ENCODE assay signal across 20 cellular contexts in the genomic region with DNA sequence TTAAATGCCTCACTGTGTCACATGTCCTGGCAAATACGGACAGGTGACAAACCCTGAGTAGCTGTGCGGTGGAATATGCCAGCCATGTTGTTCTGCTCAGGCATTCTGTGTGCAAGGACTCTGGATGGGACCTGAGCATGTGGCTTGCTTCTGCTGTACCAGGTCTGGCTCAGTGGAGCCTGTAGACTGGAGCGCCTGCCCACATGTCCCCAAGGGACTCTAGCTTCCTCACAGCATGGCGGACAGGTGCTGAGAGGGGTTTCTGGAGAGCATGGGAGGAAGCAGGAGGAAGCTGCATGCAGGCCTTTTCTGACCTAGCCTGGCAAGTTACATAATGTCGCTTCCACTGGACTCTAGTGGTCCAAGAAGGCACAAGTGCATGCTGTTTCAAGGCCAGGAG.
DNase-seq lines count a peak whose midpoint lies in the region; ATAC-seq and TF ChIP-seq lines count a peak whose summit lies in the region.
"Had no signal": no experiment of that assay in that cellular context is flagged by ENCODE, and none has a peak within 500 bp of the region (broad histone marks: within the 10 kb centered on the region; RNA-seq: fewer than 3 reads in every experiment).

No MANE protein-coding gene starts in this region.

- no peak overlapping the region for H3K4me2 ChIP-seq in Loucy (ENCODE audit: low read depth, low read length, poor library complexity, severe bottlenecking)

- H3K9me3 ChIP-seq in Loucy (ENCODE audit: insufficient read depth, low read depth, low read length) = no peaks in the 10 kb centered on the region
- H3K9me3 ChIP-seq: Peyer's patch, SJSA1 had no signal

- H4K20me1 ChIP-seq in Loucy (ENCODE audit: insufficient read depth, low read length, poor library complexity, severe bottlenecking) = no peaks in the 10 kb centered on the region

- H3K27me3 ChIP-seq in Loucy (ENCODE audit: insufficient read depth, low read length, poor library complexity, severe bottlenecking) = no peaks in the 10 kb centered on the region
- H3K27me3 ChIP-seq: Peyer's patch had no signal

- no peak for TF ChIP-seq CTCF in Loucy (conservative IDR thresholded peaks at IDR 0.05; ENCODE audit: low read length)

- peak; percentile 22 for DNase-seq in activated effector memory CD4-positive, alpha-beta T cell treated with anti-CD3 and anti-CD28 coated beads, Interleukin-2, amount 50 U/mL, for 16 hours
- DNase-seq in activated effector memory CD4-positive, alpha-beta T cell treated with Interleukin-2 at 50 U/mL for 16 hours = no peak
- DNase-seq in germinal center (ENCODE audit: low spot score) (peak; percentile 46), sciatic nerve (ENCODE audit: low spot score) (peak; percentile 42), NCI-H748 treated with DMSO at 0.1 percent for 48 hours (lab: John Stamatoyannopoulos, UW) (no peak)
- DNase-seq: GOT3, HCEC 1CT, NCI-H1105, NCI-H146, NCI-H2029, NCI-H2227 treated with DMSO at 0.1 percent for 48 hours, NCI-H510A, NCI-H82 had no signal

- H3K4me1 ChIP-seq in Loucy (ENCODE audit: insufficient read depth, low read length, poor library complexity, severe bottlenecking) = peaks cover 13% of the 10 kb centered on the region
- H3K4me1 ChIP-seq: Peyer's patch, SJSA1 had no signal

- no peak overlapping the region for H3K9ac ChIP-seq in Loucy (ENCODE audit: low read depth, low read length, poor library complexity, severe bottlenecking)

- no peaks in the 10 kb centered on the region for H3F3A ChIP-seq in Loucy (ENCODE audit: low read depth)

- H3K79me2 ChIP-seq in Loucy (ENCODE audit: insufficient read depth, low read length) = no peaks in the 10 kb centered on the region

- no peaks in the 10 kb centered on the region for H3K9me2 ChIP-seq in Loucy (replicated peaks; ENCODE audit: low read depth, low read length)

- H2AFZ ChIP-seq in Loucy (ENCODE audit: low read length) = 0 out of 2 replicates have a peak overlapping the region, but pooled peaks have one; percentile 7

- ATAC-seq in sciatic nerve = no peak
- no peak for ATAC-seq in GM19397 (IDR thresholded peaks at IDR 0.05; ENCODE audit: unreplicated experiment)
- ATAC-seq in GM21423 (IDR thresholded peaks at IDR 0.05; ENCODE audit: unreplicated experiment) = no peak
- ATAC-seq: HepG2, K562 had no signal

- no peaks in the 10 kb centered on the region for H3K36me3 ChIP-seq in Loucy (ENCODE audit: insufficient read depth, low read length)
- H3K36me3 ChIP-seq: Peyer's patch, SJSA1 had no signal

- intact Hi-C loops in sciatic nerve (cut with DNase I) = no loop called here

- no peak overlapping the region for H3K4me3 ChIP-seq in Loucy (ENCODE audit: low read length, poor library complexity, severe bottlenecking)
- H3K4me3 ChIP-seq: K562, Peyer's patch, SJSA1 had no signal

Comparison
In these comparisons a context has a peak if more than half of its experiments do, and no peak if none do; other contexts are left out.
1. DNase-seq: peak in activated effector memory CD4-positive, alpha-beta T cell treated with anti-CD3 and anti-CD28 coated beads, Interleukin-2, amount 50 U/mL, for 16 hours (single experiment), germinal center (single experiment) and sciatic nerve (single experiment); none in activated effector memory CD4-positive, alpha-beta T cell treated with Interleukin-2 at 50 U/mL for 16 hours (single experiment) and NCI-H748 treated with DMSO at 0.1 percent for 48 hours (single experiment).